2 cellular contexts compared by ENCODE assay signal in the genomic region with DNA sequence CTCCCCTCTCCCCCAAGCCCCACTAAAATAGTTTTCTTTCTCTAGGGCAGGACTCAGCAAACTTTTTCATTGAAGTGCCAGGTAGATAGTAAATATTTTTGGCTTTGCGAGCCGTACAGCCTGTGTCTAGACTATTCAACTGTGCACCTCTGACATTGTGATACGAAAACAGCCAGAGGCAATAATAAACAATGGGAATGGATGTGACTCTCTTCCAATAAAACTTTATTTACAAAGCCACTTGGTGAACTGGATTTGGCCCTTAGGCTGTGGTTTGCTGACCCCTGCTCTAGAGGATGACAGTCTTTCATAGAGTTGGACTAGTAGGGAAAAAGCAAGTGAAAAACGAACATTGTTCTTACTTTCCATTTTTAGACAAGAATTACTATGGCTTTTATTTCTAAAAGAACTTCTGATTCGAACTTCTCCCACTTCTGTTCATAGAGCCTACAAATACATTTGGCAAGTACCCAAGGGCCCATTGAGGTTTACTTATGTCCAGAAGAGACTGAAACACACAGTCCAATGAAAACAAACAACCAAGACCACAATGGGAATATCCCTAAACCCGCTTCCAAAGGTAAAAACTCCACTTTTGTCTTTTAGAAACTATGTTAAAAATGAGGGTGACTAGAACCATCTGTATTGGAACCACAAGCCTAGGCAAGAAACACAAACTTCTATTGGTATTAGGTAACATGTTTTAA.
A peak's percentile ranks its signal among the peaks of the same experiment; 100 is the strongest.
TF ChIP-seq lines count a peak whose summit lies in the region.

No MANE protein-coding gene starts in this region.

TF ChIP-seq in IMR-90, 13 proteins besides CTCF, POLR2A, EP300 and RAD21:
- TF ChIP-seq MAFK (IDR thresholded peaks at IDR 0.05; ENCODE audit: low read depth, low read length) = no peak
- TF ChIP-seq NFE2L2 (IDR thresholded peaks at IDR 0.05; ENCODE audit: low read depth, low read length) = no peak
- no peak for TF ChIP-seq FOS (IDR thresholded peaks at IDR 0.05; ENCODE audit: low read depth, low read length)
- no peak for TF ChIP-seq RFX5 (IDR thresholded peaks at IDR 0.05; ENCODE audit: low read depth, low read length)
- no peak for TF ChIP-seq SMC3 (IDR thresholded peaks at IDR 0.05; ENCODE audit: low read depth, low read length)
- TF ChIP-seq RCOR1 (IDR thresholded peaks at IDR 0.05; ENCODE audit: insufficient replicate concordance, low read length) = no peak
- no peak for TF ChIP-seq MXI1 (IDR thresholded peaks at IDR 0.05; ENCODE audit: borderline replicate concordance, low read depth, low read length)
- TF ChIP-seq MAZ (IDR thresholded peaks at IDR 0.05; ENCODE audit: borderline replicate concordance, low read depth, low read length) = no peak

TF ChIP-seq in K562, 482 proteins besides CTCF, POLR2A, EP300 and RAD21:
- TF ChIP-seq WHSC1 (IDR thresholded peaks at IDR 0.05; ENCODE audit: low read length) = no peak
- peak; percentile 85 for TF ChIP-seq ZBTB40 (IDR thresholded peaks at IDR 0.05)
- 0 out of 2 replicates have a peak, but pooled peaks have one; percentile 49 for TF ChIP-seq ZBTB40 (CRISPR knock-in tag; IDR thresholded peaks at IDR 0.05)
- no peak for TF ChIP-seq RFX1 (IDR thresholded peaks at IDR 0.05)
